In genomic region chr2:172102858-172103359, GRCh38 we compare ENCODE assay signal across 8 cellular contexts. TPM values are rescaled to one million over a fixed set of nuclear protein-coding genes. Genes with fewer than 3 reads are reported as not detected.
A peak's percentile ranks its signal among the peaks of the same experiment; 100 is the strongest.
DNase-seq lines count a peak whose midpoint lies in the region; ATAC-seq and TF ChIP-seq lines count a peak whose summit lies in the region.

DLX2 (minus strand) TSS chr2:172102900; CDS start chr2:172102538, 362 bp downstream.

- intact Hi-C loops in OCI-LY7 (cut with micrococcal nuclease; ENCODE audit: unreplicated experiment), result loop anchor here (1.0 to 10.0 kb wide), 3 partner anchors 98 to 529 kb away; no protein-coding TSS in a partner anchor
- intact Hi-C loops in activated T-helper 1 cell treated with anti-CD3 and anti-CD28 coated beads, Interleukin-12 subunit alpha, Interleukin-12 subunit beta, Interleukin-2, Interleukin-4 antibody, amounts not matched to agents 30 ng/mL and 10 ng/mL and 1 ng/mL, durations not matched to agents 14 hours and 24 hours and 36 hours (cut with micrococcal nuclease), result loop anchor here (1.0 to 10.0 kb wide), 8 partner anchors 8 to 1386 kb away; partner anchors contain the start of genes GAD1, GORASP2 and SP5

- peak; percentile 86 for DNase-seq in DMS79 (lab: John Stamatoyannopoulos, UW)
- peak; percentile 93 for DNase-seq in OCI-LY7 (ENCODE audit: low spot score)
- DNase-seq in activated T-helper 1 cell treated with anti-CD3 and anti-CD28 coated beads, Interleukin-12 subunit alpha, Interleukin-12 subunit beta, Interleukin-2, Interleukin-4 antibody, amounts not matched to agents 30 ng/mL and 10 ng/mL and 1 ng/mL, durations not matched to agents 14 hours and 24 hours and 36 hours (ENCODE audit: low spot score), result peak; percentile 44
- DNase-seq in foreskin fibroblast, result peak; percentile 87 to 94
- DNase-seq in type B pancreatic cell (ENCODE audit: extremely low spot score, unreplicated experiment), result peak; percentile 86

- no peaks in the 10 kb centered on the region for H3K9me2 ChIP-seq in OCI-LY7 (ENCODE audit: insufficient read depth, low read length)

- TF ChIP-seq CTCF in OCI-LY7 (conservative IDR thresholded peaks at IDR 0.05; ENCODE audit: low read length) (0 out of 2 replicates have a peak, but pooled peaks have one; percentile 20), foreskin fibroblast (IDR thresholded peaks at IDR 0.05; ENCODE audit: low read depth, low read length) (no peak), type B pancreatic cell (conservative IDR thresholded peaks at IDR 0.05) (no peak)

- no TSS peak for BruUV-seq in OCI-LY7 (replicated peaks; lab: Mats Ljungman, UMichigan)

- H3K9me3 Mint-ChIP-seq in activated T-helper 1 cell treated with anti-CD3 and anti-CD28 coated beads, Interleukin-12 subunit alpha, Interleukin-12 subunit beta, Interleukin-2, Interleukin-4 antibody, amounts not matched to agents 30 ng/mL and 10 ng/mL and 1 ng/mL, durations not matched to agents 14 hours and 24 hours and 36 hours, result no peaks in the 10 kb centered on the region
- no peaks in the 10 kb centered on the region for H3K9me3 Mint-ChIP-seq in type B pancreatic cell

- H3K4me1 ChIP-seq in HUES6 (ENCODE audit: control insufficient read depth, insufficient read depth, low read length) (peaks cover 40% of the 10 kb centered on the region), OCI-LY7 (ENCODE audit: insufficient read depth, low read length, poor library complexity, severe bottlenecking) (no peaks in the 10 kb centered on the region), neuron (ENCODE audit: insufficient read depth, low read length) (peaks cover 48% of the 10 kb centered on the region)

- H3K27me3 Mint-ChIP-seq in activated T-helper 1 cell treated with anti-CD3 and anti-CD28 coated beads, Interleukin-12 subunit alpha, Interleukin-12 subunit beta, Interleukin-2, Interleukin-4 antibody, amounts not matched to agents 30 ng/mL and 10 ng/mL and 1 ng/mL, durations not matched to agents 14 hours and 24 hours and 36 hours (ENCODE audit: insufficient read depth), result peaks cover 73% of the 10 kb centered on the region
- peaks cover 83% of the 10 kb centered on the region for H3K27me3 Mint-ChIP-seq in type B pancreatic cell

- H3K79me2 ChIP-seq in OCI-LY7 (ENCODE audit: insufficient read depth, low read depth, low read length), result no peaks in the 10 kb centered on the region

- H3K9me3 ChIP-seq in HUES6 (ENCODE audit: control insufficient read depth, insufficient read depth, low read depth, low read length), result no peaks in the 10 kb centered on the region
- H3K9me3 ChIP-seq in OCI-LY7 (ENCODE audit: low read length), result no peaks in the 10 kb centered on the region
- H3K9me3 ChIP-seq in neuron (ENCODE audit: low read length), result no peaks in the 10 kb centered on the region

- H2AFZ ChIP-seq in OCI-LY7 (ENCODE audit: low read length) (peak within 1 kb of the TSS; percentile 89), neuron (ENCODE audit: low read depth, low read length) (peak within 1 kb of the TSS; percentile 70)

- H3K36me3 ChIP-seq in HUES6 (ENCODE audit: control insufficient read depth, insufficient read depth, low read length) (no peaks in the 10 kb centered on the region), OCI-LY7 (ENCODE audit: insufficient read depth, low read length) (no peaks in the 10 kb centered on the region), neuron (ENCODE audit: insufficient read depth, low read length) (no peaks in the 10 kb centered on the region)

- peak within 1 kb of the TSS; percentile 54 for H3K9ac ChIP-seq in HUES6 (ENCODE audit: low read length)

- peaks cover 8% of the 10 kb centered on the region for H3K36me3 Mint-ChIP-seq in activated T-helper 1 cell treated with anti-CD3 and anti-CD28 coated beads, Interleukin-12 subunit alpha, Interleukin-12 subunit beta, Interleukin-2, Interleukin-4 antibody, amounts not matched to agents 30 ng/mL and 10 ng/mL and 1 ng/mL, durations not matched to agents 14 hours and 24 hours and 36 hours (ENCODE audit: low read depth)
- peaks cover 5% of the 10 kb centered on the region for H3K36me3 Mint-ChIP-seq in type B pancreatic cell

- peaks cover 55% of the 10 kb centered on the region for H3K4me1 Mint-ChIP-seq in activated T-helper 1 cell treated with anti-CD3 and anti-CD28 coated beads, Interleukin-12 subunit alpha, Interleukin-12 subunit beta, Interleukin-2, Interleukin-4 antibody, amounts not matched to agents 30 ng/mL and 10 ng/mL and 1 ng/mL, durations not matched to agents 14 hours and 24 hours and 36 hours (ENCODE audit: low read depth)
- H3K4me1 Mint-ChIP-seq in type B pancreatic cell (ENCODE audit: unreplicated experiment), result peaks cover 13% of the 10 kb centered on the region

- peak; percentile 75 for ATAC-seq in GM21526 (IDR thresholded peaks at IDR 0.05; ENCODE audit: low FRiP score, unreplicated experiment)

- CTCF ChIA-PET in OCI-LY7 (lab: Charles Lee; ENCODE audit: unreplicated experiment), result interaction anchor here (0.8 to 1.1 kb wide), 2 partner anchors 293 to 399 kb away, joined by 3 read pairs; no protein-coding TSS in a partner anchor

- peak within 1 kb of the TSS; percentile 71 for H3K4me3 Mint-ChIP-seq in activated T-helper 1 cell treated with anti-CD3 and anti-CD28 coated beads, Interleukin-12 subunit alpha, Interleukin-12 subunit beta, Interleukin-2, Interleukin-4 antibody, amounts not matched to agents 30 ng/mL and 10 ng/mL and 1 ng/mL, durations not matched to agents 14 hours and 24 hours and 36 hours
- H3K4me3 Mint-ChIP-seq in type B pancreatic cell, result peak within 1 kb of the TSS; percentile 88

- H3K4me3 ChIP-seq in HUES6 (ENCODE audit: low read depth, low read length) (peak within 1 kb of the TSS; percentile 67), OCI-LY7 (ENCODE audit: low read depth, low read length, poor library complexity, severe bottlenecking) (peak within 1 kb of the TSS; percentile 68), foreskin fibroblast (ENCODE audit: low read depth in 1 of 2, low read length in 2 of 2) (peak within 1 kb of the TSS; percentile 50 to 59), neuron (ENCODE audit: low read length) (peak within 1 kb of the TSS; percentile 44)

- peak within 1 kb of the TSS; percentile 82 for H3K27ac Mint-ChIP-seq in activated T-helper 1 cell treated with anti-CD3 and anti-CD28 coated beads, Interleukin-12 subunit alpha, Interleukin-12 subunit beta, Interleukin-2, Interleukin-4 antibody, amounts not matched to agents 30 ng/mL and 10 ng/mL and 1 ng/mL, durations not matched to agents 14 hours and 24 hours and 36 hours
- peak within 1 kb of the TSS; percentile 75 for H3K27ac Mint-ChIP-seq in type B pancreatic cell

- H3K4me2 ChIP-seq in OCI-LY7 (ENCODE audit: low read length), result peak within 1 kb of the TSS; percentile 90

- H3K27ac ChIP-seq in HUES6 (ENCODE audit: low read depth, low read length) (no peak within 1 kb of the TSS), OCI-LY7 (ENCODE audit: low read depth, low read length, poor library complexity, severe bottlenecking) (no peak within 1 kb of the TSS)

- POLR2A ChIA-PET in OCI-LY7 (lab: Charles Lee), result interaction anchor here (0.5 to 1.7 kb wide), 5 partner anchors 10 to 338 kb away, joined by 3 to 4 read pairs (median 3); partner anchors contain the start of gene DLX1

- H4K20me1 ChIP-seq in OCI-LY7 (ENCODE audit: insufficient read depth, low read length), result no peaks in the 10 kb centered on the region

- H3K27me3 ChIP-seq in HUES6 (ENCODE audit: control insufficient read depth, insufficient read depth, low read length) (peaks cover 99% of the 10 kb centered on the region), neuron (ENCODE audit: insufficient read depth, low read length) (peaks cover 63% of the 10 kb centered on the region)

RNA-seq across cellular contexts. Expression of gene DLX2, which starts in this region (rescaled TPM):
- total RNA-seq in OCI-LY7 (2014; rRNA removed; shearing (Covaris generic)), result 0.22 TPM in 1 of 2 replicates, not detected in the other
- total RNA-seq in OCI-LY7 (2022) (not detected in 2 replicates), type B pancreatic cell (ENCODE audit: low replicate concordance) (4.3 and 6.9 TPM in 2 replicates)
- total RNA-seq in activated T-helper 1 cell treated with anti-CD3 and anti-CD28 coated beads, Interleukin-12 subunit alpha, Interleukin-12 subunit beta, Interleukin-2, Interleukin-4 antibody, amounts not matched to agents 30 ng/mL and 10 ng/mL and 1 ng/mL, durations not matched to agents 14 hours and 24 hours and 36 hours, result 0.20 TPM in 1 of 2 replicates, not detected in the other

Comparison
In these comparisons a context has a peak if more than half of its experiments do, and no peak if none do; other contexts are left out.
1. Peak in DNase-seq, H3K4me3 ChIP-seq and H3K4me2 ChIP-seq in OCI-LY7; RNA of the gene not detected or under 1 TPM.
2. Peak in DNase-seq in activated T-helper 1 cell treated with anti-CD3 and anti-CD28 coated beads, Interleukin-12 subunit alpha, Interleukin-12 subunit beta, Interleukin-2, Interleukin-4 antibody, amounts not matched to agents 30 ng/mL and 10 ng/mL and 1 ng/mL, durations not matched to agents 14 hours and 24 hours and 36 hours; RNA of the gene not detected or under 1 TPM.